Comparison of ENCODE assay signal across 11 cellular contexts in genomic region chr1:150257624-150258274, GRCh38. TPM values are rescaled to one million over a fixed set of nuclear protein-coding genes. Genes with fewer than 3 reads are reported as not detected.
DNase-seq lines count a peak whose midpoint lies in the region; ATAC-seq and TF ChIP-seq lines count a peak whose summit lies in the region.
"Had no signal": no experiment of that assay in that cellular context is flagged by ENCODE, and none has a peak within 500 bp of the region (broad histone marks: within the 10 kb centered on the region; RNA-seq: fewer than 3 reads in every experiment).

Gene CA14, plus strand, starts transcription at chr1:150257774. Its CDS starts 355 bp downstream, at chr1:150258129.

- H3K27me3 ChIP-seq in right cardiac atrium (ENCODE audit: control insufficient read depth, insufficient read depth) (no peaks in the 10 kb centered on the region), trophoblast cell (ENCODE audit: insufficient read depth, low read length) (no peaks in the 10 kb centered on the region), vagina (no peaks in the 10 kb centered on the region)

- no peak for TF ChIP-seq CTCF in WTC11 (IDR thresholded peaks at IDR 0.05)
- TF ChIP-seq CTCF in lower leg skin (IDR thresholded peaks at IDR 0.05) = no peak
- no peak for TF ChIP-seq CTCF in vagina (IDR thresholded peaks at IDR 0.05)

- DNase-seq in G401 (ENCODE audit: low spot score) (peak; percentile 66), WTC11 (ENCODE audit: low spot score) (peak; percentile 65), right cardiac atrium (peak in 2 of 3 donors; percentile 64 to 72), trophoblast cell (no peak), lower leg skin (ENCODE audit: low spot score in 2 of 2) (no peak), vagina (ENCODE audit: extremely low spot score in 2 of 2) (no peak), DMS53 (lab: John Stamatoyannopoulos, UW) (no peak), COLO829 (ENCODE audit: low spot score) (no peak)
- DNase-seq: effector memory CD4-positive, alpha-beta T cell had no signal

- H3K9me3 Mint-ChIP-seq in WTC11 = no peaks in the 10 kb centered on the region
- H3K9me3 Mint-ChIP-seq: natural killer cell treated with Interleukin-12 subunit alpha and Interleukin-12 subunit beta and Interleukin-15 and Interleukin-18, amount 100 ng/mL, for 72 hours had no signal

- H3K4me2 ChIP-seq in trophoblast cell (ENCODE audit: low read length) = peak within 1 kb of the TSS; percentile 42

- H3K27ac Mint-ChIP-seq in WTC11 = peak within 1 kb of the TSS; percentile 95

- peak within 1 kb of the TSS; percentile 45 for H3K4me3 ChIP-seq in right cardiac atrium (ENCODE audit: low read length)
- H3K4me3 ChIP-seq in trophoblast cell (ENCODE audit: low read depth, low read length) = no peak within 1 kb of the TSS
- H3K4me3 ChIP-seq in lower leg skin (ENCODE audit: low read depth, poor library complexity, severe bottlenecking) = no peak within 1 kb of the TSS
- H3K4me3 ChIP-seq in vagina = no peak within 1 kb of the TSS

- H3K18ac ChIP-seq in trophoblast cell (ENCODE audit: low read length) = peak within 1 kb of the TSS; percentile 19

- peak within 1 kb of the TSS; percentile 10 for H3K14ac ChIP-seq in trophoblast cell (ENCODE audit: low read length)

- no peaks in the 10 kb centered on the region for H3K27me3 Mint-ChIP-seq in WTC11 (ENCODE audit: low read depth)

- 35% methylated on average over 11 of the region's 11 CpGs for WGBS in right cardiac atrium
- WGBS in trophoblast cell (ENCODE audit: extremely low coverage, insufficient coverage, insufficient read length) = no CpG with 5 or more reads among the region's 11 CpGs
- WGBS in lower leg skin, 2 donors = 54 to 57% methylated on average over 11 of the region's 11 CpGs

- ATAC-seq in WTC11 = peak; percentile 20
- ATAC-seq in right cardiac atrium = peak in 1 of 2 donors; percentile 21
- ATAC-seq: natural killer cell treated with Interleukin-12 subunit alpha and Interleukin-12 subunit beta and Interleukin-15 and Interleukin-18, amount 100 ng/mL, for 72 hours had no signal

- H2AFZ ChIP-seq in trophoblast cell (ENCODE audit: insufficient read depth, low read length, poor library complexity) = peak within 1 kb of the TSS; percentile 40

- H3K4me1 ChIP-seq in right cardiac atrium (ENCODE audit: control insufficient read depth, insufficient read depth, low read length) = peaks cover 2% of the 10 kb centered on the region
- H3K4me1 ChIP-seq in trophoblast cell (ENCODE audit: control insufficient read depth in 1 of 2, insufficient read depth in 2 of 2, low read length in 2 of 2) = peaks cover 27 to 36% of the 10 kb centered on the region in 2 experiments
- H3K4me1 ChIP-seq in vagina = peaks cover 23% of the 10 kb centered on the region

- peak within 1 kb of the TSS; percentile 51 for H4K8ac ChIP-seq in trophoblast cell (ENCODE audit: low read depth, low read length)

- peak within 1 kb of the TSS; percentile 83 for H3K4me3 Mint-ChIP-seq in WTC11

- peak within 1 kb of the TSS; percentile 27 for H2BK12ac ChIP-seq in trophoblast cell (ENCODE audit: low read length)

- no peaks in the 10 kb centered on the region for H3K9me3 ChIP-seq in right cardiac atrium (ENCODE audit: control insufficient read depth, low read length)
- no peaks in the 10 kb centered on the region for H3K9me3 ChIP-seq in trophoblast cell (ENCODE audit: insufficient read depth, low read depth, low read length)
- no peaks in the 10 kb centered on the region for H3K9me3 ChIP-seq in vagina

- POLR2A ChIA-PET in WTC11 (lab: Charles Lee) = interaction anchor here (0.9 to 3.3 kb wide), 7 partner anchors 11 to 106 kb away, joined by 4 to 43 read pairs (median 6); partner anchors contain the start of genes APH1A, C1orf54, CIART and RPRD2

- H3K9ac ChIP-seq in trophoblast cell (ENCODE audit: low read length) = peak within 1 kb of the TSS; percentile 14

- no peak within 1 kb of the TSS for H2AK5ac ChIP-seq in trophoblast cell (ENCODE audit: low read length)

- H3K4ac ChIP-seq in trophoblast cell (ENCODE audit: low read depth, low read length) = no peak within 1 kb of the TSS

- intact Hi-C loops in right cardiac atrium (cut with DNase I) (loop anchor here in 2 of 4 donors (2.0 to 10.0 kb wide), 2 partner anchors 23 to 67 kb away; partner anchors contain the start of gene PRPF3 (in 1 of the 2)), lower leg skin (cut with DNase I; ENCODE audit: low total_unique reads) (no loop called here), vagina (cut with DNase I) (no loop called here)

- peak within 1 kb of the TSS; percentile 45 for H4K12ac ChIP-seq in trophoblast cell (ENCODE audit: low read depth, low read length)

- H3K36me3 ChIP-seq in trophoblast cell (ENCODE audit: control insufficient read depth in 1 of 2, insufficient read depth in 2 of 2, low read length in 2 of 2) = no peaks in the 10 kb centered on the region
- H3K36me3 ChIP-seq in vagina = no peaks in the 10 kb centered on the region

- in situ Hi-C loops in G401 (cut with HindIII; ENCODE audit: low sequenced_read_pairs) = no loop called here

- H3K79me2 ChIP-seq in trophoblast cell (ENCODE audit: control insufficient read depth, insufficient read depth, low read length, poor library complexity) = no peaks in the 10 kb centered on the region

- H4K91ac ChIP-seq in trophoblast cell (ENCODE audit: low read depth, low read length) = peak within 1 kb of the TSS; percentile 45

- peak within 1 kb of the TSS; percentile 40 for H2BK120ac ChIP-seq in trophoblast cell (ENCODE audit: insufficient read depth, low read length, poor library complexity)

- H3K79me1 ChIP-seq in trophoblast cell (ENCODE audit: low read length) = peaks cover 15% of the 10 kb centered on the region

- peak within 1 kb of the TSS; percentile 0 for H2BK5ac ChIP-seq in trophoblast cell (ENCODE audit: low read depth, low read length, poor library complexity)

- peaks cover 12% of the 10 kb centered on the region for H3K36me3 Mint-ChIP-seq in WTC11
- H3K36me3 Mint-ChIP-seq: natural killer cell treated with Interleukin-12 subunit alpha and Interleukin-12 subunit beta and Interleukin-15 and Interleukin-18, amount 100 ng/mL, for 72 hours had no signal

- H3K4me1 Mint-ChIP-seq in WTC11 = peaks cover 44% of the 10 kb centered on the region

- CTCF ChIA-PET in WTC11 (lab: Charles Lee) = interaction anchor here (0.6 to 6.9 kb wide), 9 partner anchors 11 to 280 kb away, joined by 3 to 123 read pairs (median 6); partner anchors contain the start of genes APH1A, C1orf54, CIART and RPRD2

- TF ChIP-seq POLR2A in lower leg skin (IDR thresholded peaks at IDR 0.05) (no peak), vagina (IDR thresholded peaks at IDR 0.05) (no peak)

- no peak within 1 kb of the TSS for H3K23ac ChIP-seq in trophoblast cell (ENCODE audit: low read length)

- H3K27ac ChIP-seq in right cardiac atrium (ENCODE audit: low read length) (peak within 1 kb of the TSS; percentile 57), trophoblast cell (ENCODE audit: low read depth, low read length) (peak within 1 kb of the TSS; percentile 16), vagina (no peak within 1 kb of the TSS)

TF ChIP-seq in WTC11, 78 proteins besides CTCF, POLR2A, EP300 and RAD21 (continues in another document):
- TF ChIP-seq, protein P1, sequence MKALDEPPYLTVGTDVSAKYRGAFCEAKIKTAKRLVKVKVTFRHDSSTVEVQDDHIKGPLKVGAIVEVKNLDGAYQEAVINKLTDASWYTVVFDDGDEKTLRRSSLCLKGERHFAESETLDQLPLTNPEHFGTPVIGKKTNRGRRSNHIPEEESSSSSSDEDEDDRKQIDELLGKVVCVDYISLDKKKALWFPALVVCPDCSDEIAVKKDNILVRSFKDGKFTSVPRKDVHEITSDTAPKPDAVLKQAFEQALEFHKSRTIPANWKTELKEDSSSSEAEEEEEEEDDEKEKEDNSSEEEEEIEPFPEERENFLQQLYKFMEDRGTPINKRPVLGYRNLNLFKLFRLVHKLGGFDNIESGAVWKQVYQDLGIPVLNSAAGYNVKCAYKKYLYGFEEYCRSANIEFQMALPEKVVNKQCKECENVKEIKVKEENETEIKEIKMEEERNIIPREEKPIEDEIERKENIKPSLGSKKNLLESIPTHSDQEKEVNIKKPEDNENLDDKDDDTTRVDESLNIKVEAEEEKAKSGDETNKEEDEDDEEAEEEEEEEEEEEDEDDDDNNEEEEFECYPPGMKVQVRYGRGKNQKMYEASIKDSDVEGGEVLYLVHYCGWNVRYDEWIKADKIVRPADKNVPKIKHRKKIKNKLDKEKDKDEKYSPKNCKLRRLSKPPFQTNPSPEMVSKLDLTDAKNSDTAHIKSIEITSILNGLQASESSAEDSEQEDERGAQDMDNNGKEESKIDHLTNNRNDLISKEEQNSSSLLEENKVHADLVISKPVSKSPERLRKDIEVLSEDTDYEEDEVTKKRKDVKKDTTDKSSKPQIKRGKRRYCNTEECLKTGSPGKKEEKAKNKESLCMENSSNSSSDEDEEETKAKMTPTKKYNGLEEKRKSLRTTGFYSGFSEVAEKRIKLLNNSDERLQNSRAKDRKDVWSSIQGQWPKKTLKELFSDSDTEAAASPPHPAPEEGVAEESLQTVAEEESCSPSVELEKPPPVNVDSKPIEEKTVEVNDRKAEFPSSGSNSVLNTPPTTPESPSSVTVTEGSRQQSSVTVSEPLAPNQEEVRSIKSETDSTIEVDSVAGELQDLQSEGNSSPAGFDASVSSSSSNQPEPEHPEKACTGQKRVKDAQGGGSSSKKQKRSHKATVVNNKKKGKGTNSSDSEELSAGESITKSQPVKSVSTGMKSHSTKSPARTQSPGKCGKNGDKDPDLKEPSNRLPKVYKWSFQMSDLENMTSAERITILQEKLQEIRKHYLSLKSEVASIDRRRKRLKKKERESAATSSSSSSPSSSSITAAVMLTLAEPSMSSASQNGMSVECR (CRISPR knock-in tag; IDR thresholded peaks at IDR 0.05; ENCODE audit: borderline replicate concordance) = peak; percentile 4; the same call in 1 of the 2 replicates

RNA-seq across cellular contexts. Expression of gene CA14, which starts in this region (rescaled TPM):
- total RNA-seq in G401 (2014; rRNA removed; shearing (Covaris generic)) = 20.7 and 42.6 TPM in 2 replicates
- total RNA-seq in WTC11 (2021) (35.3 to 46.9 TPM (median 45.0 TPM) in 3 replicates), right cardiac atrium (10 to 100 TPM in 3 of 4 donors, 1 to 10 TPM in 1; 6.9 to 22.6 (median 16.3) TPM), lower leg skin (1 to 10 TPM in 1 of 4 donors, under 1 TPM in 3; 0.30 to 1.8 (median 0.51) TPM), vagina (not detected)
- polyA plus RNA-seq in right cardiac atrium = 28.3 TPM
- polyA plus RNA-seq in trophoblast cell (2013) = 1.8 and 2.0 TPM in 2 replicates
- total RNA-seq: natural killer cell treated with Interleukin-12 subunit alpha and Interleukin-12 subunit beta and Interleukin-15 and Interleukin-18, amount 100 ng/mL, for 72 hours; NCI-H460 had no signal

Comparison
In these comparisons a context has a peak if more than half of its experiments do, and no peak if none do; other contexts are left out.
1. DNase-seq: peak in G401 (single experiment), WTC11 (single experiment) and right cardiac atrium (2 of 3); none in trophoblast cell (0 of 2), lower leg skin (0 of 2), vagina (0 of 2), DMS53 (single experiment) and COLO829 (single experiment).